9 cellular contexts compared by ENCODE assay signal in genomic region chr17:76922967-76923366, GRCh38. TPM values are rescaled to one million over a fixed set of nuclear protein-coding genes. Genes with fewer than 3 reads are reported as not detected.
"Had no signal": no experiment of that assay in that cellular context is flagged by ENCODE, and none has a peak within 500 bp of the region (broad histone marks: within the 10 kb centered on the region; RNA-seq: fewer than 3 reads in every experiment).

No MANE protein-coding gene starts in this region.

- H3K4me3 ChIP-seq: GM23338 had no signal

- ATAC-seq: GM23338 had no signal

- DNase-seq: H9, HCEC 1CT, IMR-90, KBM-7 had no signal

- H2AFZ ChIP-seq: GM23338 had no signal

- H3K4me2 ChIP-seq: GM23338 had no signal

- FAIRE-seq: H1, H54, HTR-8/SVneo had no signal

RNA-seq across cellular contexts. Expression of gene MGAT5B, which starts 54.8 kb away (rescaled TPM):
- total RNA-seq: HT-29 had no signal
